In the genomic region with DNA sequence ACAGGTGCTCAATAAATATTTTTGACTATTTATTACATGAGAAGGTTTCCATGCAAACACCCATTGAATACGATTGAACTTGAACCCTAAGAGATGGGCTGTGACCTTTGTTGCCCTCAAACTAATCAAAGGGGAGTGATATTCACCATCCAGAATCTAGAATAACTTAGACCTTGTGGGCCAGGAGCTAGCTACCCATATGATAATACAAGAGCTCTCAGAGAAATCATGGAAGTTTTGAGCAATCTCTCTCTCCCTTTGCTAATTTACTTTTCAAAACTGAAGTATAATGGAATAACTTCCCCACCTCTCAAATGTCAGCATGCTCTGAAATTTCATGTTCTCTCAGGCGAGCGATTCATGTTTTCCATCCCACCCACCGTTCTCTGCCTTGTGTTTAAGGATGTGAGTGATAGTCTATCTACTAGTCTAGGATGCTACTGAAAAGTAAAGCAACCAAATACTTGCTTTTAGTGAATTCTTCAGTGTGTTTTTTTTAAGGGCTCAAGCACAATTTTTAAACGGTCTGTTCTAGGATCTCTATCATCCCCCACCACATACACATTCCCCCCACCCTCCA, we compare ENCODE assay signal across 30 cellular contexts. TPM values are rescaled to one million over a fixed set of nuclear protein-coding genes. Genes with fewer than 3 reads are reported as not detected.
"Had no signal": no experiment of that assay in that cellular context is flagged by ENCODE, and none has a peak within 500 bp of the region (broad histone marks: within the 10 kb centered on the region; RNA-seq: fewer than 3 reads in every experiment).

No MANE protein-coding gene starts in this region.

- DNase-seq: activated CD4-positive, CD25-positive, alpha-beta regulatory T cell treated with anti-CD3 and anti-CD28 coated beads, Interleukin-2, amount 50 U/mL, for 72 hours; activated CD8-positive, alpha-beta memory T cell treated with anti-CD3 and anti-CD28 coated beads, Interleukin-2, amount 50 U/mL, for 4 hours; activated naive CD4-positive, alpha-beta T cell; activated naive CD8-positive, alpha-beta T cell treated with anti-CD3 and anti-CD28 coated beads, Interleukin-2, amount 10 ng/mL, durations not matched to agents 7 days and 5 days; activated T-cell treated with anti-CD3 and anti-CD28 coated beads, Interleukin-2, amount 50 U/mL, for 4 hours; amniotic stem cell; brain microvascular endothelial cell; cortex of kidney; effector memory CD8-positive, alpha-beta T cell; erythroblast; gastrocnemius medialis; glutamatergic neuron; islet precursor cell; left ventricle myocardium superior; mucosa of descending colon; SHP77 treated with DMSO at 0.1 percent for 48 hours; stimulated activated naive B cell treated with anti-CD40 and anti-IgM and Interleukin-4, amounts not matched to agents 10 μg/mL and 1 μg/mL and 100 μg/mL, for 72 hours; testis; transverse colon had no signal

- H3K4me1 Mint-ChIP-seq: activated naive CD8-positive, alpha-beta T cell treated with anti-CD3 and anti-CD28 coated beads, Interleukin-2, amount 10 ng/mL, durations not matched to agents 7 days and 5 days; stimulated activated naive B cell treated with anti-CD40 and anti-IgM and Interleukin-4, amounts not matched to agents 10 μg/mL and 1 μg/mL and 100 μg/mL, for 72 hours had no signal

- H3K36me3 ChIP-seq: brain microvascular endothelial cell, gastrocnemius medialis, right atrium auricular region, transverse colon had no signal

- H3K27ac ChIP-seq: brain microvascular endothelial cell, gastrocnemius medialis, right atrium auricular region, SK-N-MC, testis, transverse colon had no signal

- H3K4me3 ChIP-seq: gastrocnemius medialis, mucosa of descending colon, right atrium auricular region, SK-N-MC, smooth muscle cell, testis, transverse colon had no signal

- H3K27me3 ChIP-seq: brain microvascular endothelial cell, gastrocnemius medialis, right atrium auricular region, testis, transverse colon had no signal

- H3K9me3 ChIP-seq: gastrocnemius medialis, mucosa of descending colon, right atrium auricular region, testis, transverse colon had no signal

- H3K27ac Mint-ChIP-seq: activated naive CD8-positive, alpha-beta T cell treated with anti-CD3 and anti-CD28 coated beads, Interleukin-2, amount 10 ng/mL, durations not matched to agents 7 days and 5 days; effector memory CD8-positive, alpha-beta T cell; natural killer cell treated with Interleukin-12 subunit alpha and Interleukin-12 subunit beta and Interleukin-15 and Interleukin-18, amount 100 ng/mL, for 72 hours; stimulated activated naive B cell treated with anti-CD40 and anti-IgM and Interleukin-4, amounts not matched to agents 10 μg/mL and 1 μg/mL and 100 μg/mL, for 72 hours; T-helper 1 cell treated with Interleukin-12 subunit alpha and Interleukin-12 subunit beta and Interleukin-4 antibody, amounts not matched to agents 30 μg/mL and 1 μg/mL, for 36 hours had no signal

- H3K9me3 Mint-ChIP-seq: activated naive CD8-positive, alpha-beta T cell treated with anti-CD3 and anti-CD28 coated beads, Interleukin-2, amount 10 ng/mL, durations not matched to agents 7 days and 5 days; activated T-cell treated with anti-CD3 and anti-CD28 coated beads, Interleukin-2, amount 50 U/mL, for 4 hours; natural killer cell treated with Interleukin-12 subunit alpha and Interleukin-12 subunit beta and Interleukin-15 and Interleukin-18, amount 100 ng/mL, for 72 hours; stimulated activated naive B cell treated with anti-CD40 and anti-IgM and Interleukin-4, amounts not matched to agents 10 μg/mL and 1 μg/mL and 100 μg/mL, for 72 hours; T-helper 1 cell treated with Interleukin-12 subunit alpha and Interleukin-12 subunit beta and Interleukin-4 antibody, amounts not matched to agents 30 μg/mL and 1 μg/mL, for 36 hours had no signal

- H3K4me2 ChIP-seq: smooth muscle cell had no signal

- H3K36me3 Mint-ChIP-seq: activated naive CD8-positive, alpha-beta T cell treated with anti-CD3 and anti-CD28 coated beads, Interleukin-2, amount 10 ng/mL, durations not matched to agents 7 days and 5 days; natural killer cell treated with Interleukin-12 subunit alpha and Interleukin-12 subunit beta and Interleukin-15 and Interleukin-18, amount 100 ng/mL, for 72 hours; stimulated activated naive B cell treated with anti-CD40 and anti-IgM and Interleukin-4, amounts not matched to agents 10 μg/mL and 1 μg/mL and 100 μg/mL, for 72 hours had no signal

- H3K4me1 ChIP-seq: gastrocnemius medialis, right atrium auricular region, testis had no signal

- H3K4me3 Mint-ChIP-seq: activated naive CD8-positive, alpha-beta T cell treated with anti-CD3 and anti-CD28 coated beads, Interleukin-2, amount 10 ng/mL, durations not matched to agents 7 days and 5 days; activated T-cell treated with anti-CD3 and anti-CD28 coated beads, Interleukin-2, amount 50 U/mL, for 4 hours; effector memory CD8-positive, alpha-beta T cell; natural killer cell treated with Interleukin-12 subunit alpha and Interleukin-12 subunit beta and Interleukin-15 and Interleukin-18, amount 100 ng/mL, for 72 hours; stimulated activated naive B cell treated with anti-CD40 and anti-IgM and Interleukin-4, amounts not matched to agents 10 μg/mL and 1 μg/mL and 100 μg/mL, for 72 hours; T-helper 1 cell treated with Interleukin-12 subunit alpha and Interleukin-12 subunit beta and Interleukin-4 antibody, amounts not matched to agents 30 μg/mL and 1 μg/mL, for 36 hours had no signal

RNA-seq across cellular contexts. Expression of a gene that starts 33.3 kb away (rescaled TPM):
- total RNA-seq: activated naive CD8-positive, alpha-beta T cell treated with anti-CD3 and anti-CD28 coated beads, Interleukin-2, amount 10 ng/mL, durations not matched to agents 7 days and 5 days; astrocyte; chondrocyte; left ventricle myocardium superior; lung microvascular endothelial cell; mesenteric fat pad; myocyte; natural killer cell treated with Interleukin-12 subunit alpha and Interleukin-12 subunit beta and Interleukin-15 and Interleukin-18, amount 100 ng/mL, for 72 hours; pulmonary artery endothelial cell had no signal
